15 cellular contexts compared by ENCODE assay signal in the genomic region with DNA sequence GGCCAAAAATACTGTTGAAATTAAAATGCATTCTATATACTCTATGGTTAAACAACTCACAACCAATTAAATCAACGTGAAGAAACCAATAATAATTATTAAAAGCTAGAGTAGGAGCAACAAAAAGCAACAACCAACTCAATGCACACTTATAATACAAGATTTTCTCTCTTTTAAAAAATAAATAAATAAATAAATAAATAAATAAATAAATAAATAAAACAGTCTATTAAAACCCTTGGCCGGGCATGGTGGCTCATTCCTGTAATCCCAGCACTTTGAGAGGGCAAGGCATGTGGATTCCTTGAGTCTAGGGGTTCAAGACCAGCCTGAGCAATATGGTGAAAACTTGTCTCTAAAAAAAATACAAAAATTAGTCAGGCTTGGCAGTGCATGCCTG.
DNase-seq lines count a peak whose midpoint lies in the region; ATAC-seq and FAIRE-seq lines count a peak whose summit lies in the region.
"Had no signal": no experiment of that assay in that cellular context is flagged by ENCODE, and none has a peak within 500 bp of the region (broad histone marks: within the 10 kb centered on the region; RNA-seq: fewer than 3 reads in every experiment).

No MANE protein-coding gene starts in this region.

- peak; percentile 11 for FAIRE-seq in GM19239 (lab: Jason Lieb, UNC)
- peak; percentile 46 for FAIRE-seq in RCC 7860 (lab: Jason Lieb, UNC)
- FAIRE-seq: A204.1, D721Med, GM12891 had no signal

- DNase-seq in GM19239 (ENCODE audit: insufficient read length, low spot score): no peak
- DNase-seq in RCC 7860 (ENCODE audit: low spot score): no peak
- no peak for DNase-seq in NOMO-1 (lab: John Stamatoyannopoulos, UW; ENCODE audit: unreplicated experiment in 2 of 2)
- DNase-seq in NCI-H345 (lab: John Stamatoyannopoulos, UW): no peak
- DNase-seq: 8988T; AML-193; Caco-2; Calu3; CD4-positive, alpha-beta T cell; CD8-positive, alpha-beta T cell; GF-D8 had no signal

- ATAC-seq in HG03378 (IDR thresholded peaks at IDR 0.05; ENCODE audit: unreplicated experiment): no peak
- ATAC-seq: CD8-positive, alpha-beta T cell had no signal
